8 cellular contexts compared by ENCODE assay signal in genomic region chr5:17132444-17133083, GRCh38.
DNase-seq lines count a peak whose midpoint lies in the region; ATAC-seq and TF ChIP-seq lines count a peak whose summit lies in the region.

No MANE protein-coding gene starts in this region.

- TF ChIP-seq CTCF in NB4 (IDR thresholded peaks at IDR 0.05; ENCODE audit: low read depth, low read length), result peak; percentile 33
- no peak for TF ChIP-seq CTCF in lower leg skin (IDR thresholded peaks at IDR 0.05)

- H3K4me1 Mint-ChIP-seq in activated naive CD8-positive, alpha-beta T cell treated with anti-CD3 and anti-CD28 coated beads for 36 hours, result peaks cover 4% of the 10 kb centered on the region

- H3K4me3 ChIP-seq in NB4 (ENCODE audit: low read depth, low read length) (no peak overlapping the region), adipocyte (ENCODE audit: low read length) (no peak overlapping the region), lower leg skin (ENCODE audit: low read depth, poor library complexity, severe bottlenecking) (no peak overlapping the region)

- no peak overlapping the region for H3K4me3 Mint-ChIP-seq in activated naive CD8-positive, alpha-beta T cell treated with anti-CD3 and anti-CD28 coated beads for 36 hours

- no peaks in the 10 kb centered on the region for H3K36me3 Mint-ChIP-seq in activated naive CD8-positive, alpha-beta T cell treated with anti-CD3 and anti-CD28 coated beads for 36 hours

- ATAC-seq in GM21447 (IDR thresholded peaks at IDR 0.05; ENCODE audit: unreplicated experiment), result peak; percentile 48

- H3K4me1 ChIP-seq in adipocyte (ENCODE audit: control insufficient read depth, insufficient read depth, low read length), result peaks cover 12% of the 10 kb centered on the region

- H3K27me3 ChIP-seq in adipocyte (replicated peaks; ENCODE audit: control insufficient read depth, insufficient read depth, low read length), result no peaks in the 10 kb centered on the region

- H3K36me3 ChIP-seq in adipocyte (ENCODE audit: control insufficient read depth, insufficient read depth, low read length, severe bottlenecking), result no peaks in the 10 kb centered on the region

- no peak overlapping the region for H3K27ac Mint-ChIP-seq in activated naive CD8-positive, alpha-beta T cell treated with anti-CD3 and anti-CD28 coated beads for 36 hours

- 49 to 50% methylated on average over 4 of the region's 4 CpGs for WGBS in lower leg skin, 2 donors

- peaks cover 37% of the 10 kb centered on the region for H3K27me3 Mint-ChIP-seq in activated naive CD8-positive, alpha-beta T cell treated with anti-CD3 and anti-CD28 coated beads for 36 hours

- H3K9me3 Mint-ChIP-seq in activated naive CD8-positive, alpha-beta T cell treated with anti-CD3 and anti-CD28 coated beads for 36 hours, result no peaks in the 10 kb centered on the region

- intact Hi-C loops in lower leg skin (cut with DNase I; ENCODE audit: low total_unique reads), result no loop called here

- TF ChIP-seq POLR2A in NB4 (IDR thresholded peaks at IDR 0.05; ENCODE audit: extremely low read depth, insufficient read length), result no peak
- TF ChIP-seq POLR2A in lower leg skin (IDR thresholded peaks at IDR 0.05), result no peak

- DNase-seq in DMS53 (lab: John Stamatoyannopoulos, UW) (peak; percentile 52), NB4 (ENCODE audit: low read depth) (peak; percentile 41), adipocyte (ENCODE audit: low read depth) (peak; percentile 83), kidney glomerular epithelial cell (lab: John Stamatoyannopoulos, UW) (peak; percentile 15), lower leg skin (ENCODE audit: low spot score in 2 of 2) (no peak)
- DNase-seq in stimulated activated CD4-positive, alpha-beta T cell treated with anti-CD3 and anti-CD28 coated beads, Interleukin-12 subunit alpha, Interleukin-12 subunit beta, amount 100 ng/mL, for 4 hours, result no peak
- no peak for DNase-seq in activated naive CD8-positive, alpha-beta T cell treated with anti-CD3 and anti-CD28 coated beads for 36 hours

- no peak overlapping the region for H3K9ac ChIP-seq in adipocyte (ENCODE audit: low read length)

- no peaks in the 10 kb centered on the region for H3K9me3 ChIP-seq in adipocyte (ENCODE audit: control insufficient read depth, low read length)

Comparison
In these comparisons a context has a peak if more than half of its experiments do, and no peak if none do; other contexts are left out.
1. DNase-seq: peak in DMS53 (single experiment), NB4 (single experiment), adipocyte (single experiment) and kidney glomerular epithelial cell (single experiment); none in stimulated activated CD4-positive, alpha-beta T cell treated with anti-CD3 and anti-CD28 coated beads, Interleukin-12 subunit alpha, Interleukin-12 subunit beta, amount 100 ng/mL, for 4 hours (single experiment), activated naive CD8-positive, alpha-beta T cell treated with anti-CD3 and anti-CD28 coated beads for 36 hours (single experiment) and lower leg skin (0 of 2).